8 cellular contexts compared by ENCODE assay signal in genomic region chr13:50909605-50910482, GRCh38. TPM values are rescaled to one million over a fixed set of nuclear protein-coding genes. Genes with fewer than 3 reads are reported as not detected.
DNase-seq lines count a peak whose midpoint lies in the region; ATAC-seq and TF ChIP-seq lines count a peak whose summit lies in the region.

Gene RNASEH2B (plus strand): TSS chr13:50909791. CDS start chr13:50910077, 286 bp downstream.

- ATAC-seq in GM21737 (IDR thresholded peaks at IDR 0.05; ENCODE audit: unreplicated experiment): peak; percentile 68

- intact Hi-C loops in activated naive CD4-positive, alpha-beta T cell treated with anti-CD3 and anti-CD28 coated beads for 36 hours (cut with micrococcal nuclease): loop anchor here (1.0 to 5.0 kb wide), 11 partner anchors 63 to 1117 kb away; partner anchors contain the start of genes INTS6, KPNA3 and TRIM13
- intact Hi-C loops in thyroid gland (cut with DNase I): loop anchor here (10.0 kb wide), 2 partner anchors 105 to 935 kb away; no protein-coding TSS in a partner anchor

- peaks cover 3% of the 10 kb centered on the region for H3K36me3 Mint-ChIP-seq in activated naive CD4-positive, alpha-beta T cell treated with anti-CD3 and anti-CD28 coated beads for 36 hours (ENCODE audit: low read depth)

- H3K9me3 ChIP-seq in KOPT-K1 (ENCODE audit: insufficient read depth, low read length, poor library complexity, severe bottlenecking) (no peaks in the 10 kb centered on the region), osteoblast (ENCODE audit: low read depth, low read length) (no peaks in the 10 kb centered on the region), thyroid gland (no peaks in the 10 kb centered on the region)

- H3K9me3 Mint-ChIP-seq in activated naive CD4-positive, alpha-beta T cell treated with anti-CD3 and anti-CD28 coated beads for 36 hours: no peaks in the 10 kb centered on the region

- H3K27me3 ChIP-seq in osteoblast (ENCODE audit: insufficient read depth, low read length) (no peaks in the 10 kb centered on the region), thyroid gland (no peaks in the 10 kb centered on the region)

- H3K27ac Mint-ChIP-seq in activated naive CD4-positive, alpha-beta T cell treated with anti-CD3 and anti-CD28 coated beads for 36 hours: peak within 1 kb of the TSS; percentile 96

- WGBS in thyroid gland, 2 donors: 1% methylated on average over 12 to 56 of the region's 107 CpGs

- H3K4me3 ChIP-seq in osteoblast (ENCODE audit: insufficient read depth, low read length): peak within 1 kb of the TSS; percentile 86
- H3K4me3 ChIP-seq in thyroid gland (replicated peaks in 1 of 3): peak within 1 kb of the TSS; percentile 56 to 82 (median 69)

- no peaks in the 10 kb centered on the region for H3K36me3 ChIP-seq in KOPT-K1 (ENCODE audit: insufficient read depth, low read length)
- H3K36me3 ChIP-seq in osteoblast (ENCODE audit: insufficient read depth, low read length): no peaks in the 10 kb centered on the region
- H3K36me3 ChIP-seq in thyroid gland: no peaks in the 10 kb centered on the region

- peaks cover 26% of the 10 kb centered on the region for H3K4me1 Mint-ChIP-seq in activated naive CD4-positive, alpha-beta T cell treated with anti-CD3 and anti-CD28 coated beads for 36 hours (ENCODE audit: low read depth)

- no peaks in the 10 kb centered on the region for H3K27me3 Mint-ChIP-seq in activated naive CD4-positive, alpha-beta T cell treated with anti-CD3 and anti-CD28 coated beads for 36 hours (ENCODE audit: low read depth)

- H3K4me2 ChIP-seq in osteoblast (ENCODE audit: insufficient read depth, low read length): peak within 1 kb of the TSS; percentile 85

- peak within 1 kb of the TSS; percentile 94 for H3K4me3 Mint-ChIP-seq in activated naive CD4-positive, alpha-beta T cell treated with anti-CD3 and anti-CD28 coated beads for 36 hours

- H3K27ac ChIP-seq in KOPT-K1 (ENCODE audit: low read depth, low read length, poor library complexity, severe bottlenecking) (peak within 1 kb of the TSS; percentile 98), osteoblast (ENCODE audit: low read depth, low read length) (peak within 1 kb of the TSS; percentile 88), thyroid gland (peak within 1 kb of the TSS; percentile 74 to 91 (median 89))

- H2AFZ ChIP-seq in osteoblast (ENCODE audit: low read length): peak within 1 kb of the TSS; percentile 95

- TF ChIP-seq POLR2A in thyroid gland (IDR thresholded peaks at IDR 0.05): peak in 1 of 2 donors; percentile 71

- H3K4me1 ChIP-seq in osteoblast (ENCODE audit: insufficient read depth, low read length): peaks cover 27% of the 10 kb centered on the region
- peaks cover 19 to 36% of the 10 kb centered on the region in 2 donors for H3K4me1 ChIP-seq in thyroid gland

- H3K79me2 ChIP-seq in osteoblast (ENCODE audit: insufficient read depth, low read length): peaks cover 40% of the 10 kb centered on the region

- CTCF ChIA-PET in activated naive CD4-positive, alpha-beta T cell treated with anti-CD3 and anti-CD28 coated beads for 36 hours (lab: Charles Lee): interaction anchor here (1.1 to 5.3 kb wide), 3 partner anchors 16 to 826 kb away, joined by 3 to 65 read pairs (median 14); no protein-coding TSS in a partner anchor

- TF ChIP-seq CTCF in osteoblast (IDR thresholded peaks at IDR 0.05; ENCODE audit: extremely low read depth, low read depth, low read length) (no peak), thyroid gland (IDR thresholded peaks at IDR 0.05) (peak in 1 of 6 experiments; percentile 8)

- DNase-seq in EL (peak; percentile 69), SK-N-DZ (ENCODE audit: low spot score) (peak; percentile 74), globus pallidus (ENCODE audit: low spot score) (peak; percentile 45), osteoblast (ENCODE audit: insufficient read length, low spot score, missing footprints) (peak; percentile 94), thyroid gland (peak; percentile 72 to 73)
- DNase-seq in activated naive CD4-positive, alpha-beta T cell treated with anti-CD3 and anti-CD28 coated beads for 36 hours: peak; percentile 74

- peaks cover under 1% of the 10 kb centered on the region for H4K20me1 ChIP-seq in osteoblast (ENCODE audit: insufficient read depth, low read length)

RNA-seq across cellular contexts. Expression of gene RNASEH2B, which starts in this region (rescaled TPM):
- 182 and 190 TPM in 2 replicates for polyA plus RNA-seq in SK-N-DZ (2014; cell fraction: cytosol; rRNA removed)
- polyA plus RNA-seq in SK-N-DZ (2014; cell fraction: nucleus; rRNA removed): 149 and 158 TPM in 2 replicates
- 10 to 100 TPM; 47.8 to 49.7 TPM for total RNA-seq in activated naive CD4-positive, alpha-beta T cell treated with anti-CD3 and anti-CD28 coated beads for 36 hours
- total RNA-seq in osteoblast: 47.4 and 66.9 TPM in 2 replicates
- 100 to 1,000 TPM in 1 of 4 donors, 10 to 100 TPM in 3; 51.5 to 116 (median 79.8) TPM for total RNA-seq in thyroid gland

Comparison
In these comparisons a context has a peak if more than half of its experiments do, and no peak if none do; other contexts are left out.
1. Peak in every context shown above with its lines: DNase-seq, ATAC-seq, H3K4me3 ChIP-seq and H3K27ac ChIP-seq.